16 cellular contexts compared by ENCODE assay signal in genomic region chr14:68047910-68048309, GRCh38.
DNase-seq lines count a peak whose midpoint lies in the region; ATAC-seq lines count a peak whose summit lies in the region.
"Had no signal": no experiment of that assay in that cellular context is flagged by ENCODE, and none has a peak within 500 bp of the region (broad histone marks: within the 10 kb centered on the region; RNA-seq: fewer than 3 reads in every experiment).

No MANE protein-coding gene starts in this region.

- intact Hi-C loops in Right ventricle myocardium inferior (cut with DNase I), result no loop called here

- H3K4me3 ChIP-seq in SJSA1, result no peak overlapping the region
- H3K4me3 ChIP-seq in skeletal muscle cell (ENCODE audit: low read depth, low read length), result no peak overlapping the region
- H3K4me3 ChIP-seq: adrenal gland, BLaER1, colonic mucosa had no signal

- ATAC-seq in Right ventricle myocardium inferior (no peak), HG02610 (IDR thresholded peaks at IDR 0.05; ENCODE audit: unreplicated experiment) (no peak)
- ATAC-seq: activated CD8-positive, alpha-beta T cell treated with anti-CD3 and anti-CD28 coated beads for 36 hours; left lobe of liver had no signal

- H3K27me3 ChIP-seq in SJSA1 (replicated peaks), result no peaks in the 10 kb centered on the region
- H3K27me3 ChIP-seq: adrenal gland, BLaER1, colonic mucosa had no signal

- H3K36me3 ChIP-seq in SJSA1, result no peaks in the 10 kb centered on the region; the same call in 1 of the 2 replicates
- H3K36me3 ChIP-seq: adrenal gland, BLaER1, colonic mucosa had no signal

- DNase-seq in EH (ENCODE audit: low read depth), result peak; percentile 79
- DNase-seq in SJSA1 (ENCODE audit: low read depth in 1 of 2, low spot score in 2 of 2), result peak in 1 of 2 experiments; percentile 50
- DNase-seq in fibroblast of peridontal ligament (ENCODE audit: extremely low read depth), result peak; percentile 73
- DNase-seq in skeletal muscle cell (ENCODE audit: low read depth), result peak; percentile 1
- no peak for DNase-seq in Right ventricle myocardium inferior (ENCODE audit: missing footprints)
- DNase-seq in midbrain (lab: John Stamatoyannopoulos, UW), result no peak
- no peak for DNase-seq in HuH-7.5 (ENCODE audit: low spot score)
- DNase-seq: activated CD8-positive, alpha-beta T cell treated with anti-CD3 and anti-CD28 coated beads for 36 hours; adrenal gland; colonic mucosa; NCI-H1694 treated with DMSO at 0.1 percent for 48 hours; NCI-H446 treated with DMSO at 0.1 percent for 48 hours; posterior cingulate gyrus had no signal

- peak overlapping the region; percentile 62 for H3K27ac ChIP-seq in SJSA1
- H3K27ac ChIP-seq: adrenal gland, BLaER1, colonic mucosa had no signal

- no peaks in the 10 kb centered on the region for H3K9me3 ChIP-seq in SJSA1 (replicated peaks)
- H3K9me3 ChIP-seq: adrenal gland, BLaER1, colonic mucosa had no signal

- H3K4me1 ChIP-seq in SJSA1 (replicated peaks), result peaks cover 25% of the 10 kb centered on the region
- H3K4me1 ChIP-seq: adrenal gland, BLaER1, colonic mucosa had no signal

Comparison
In these comparisons a context has a peak if more than half of its experiments do, and no peak if none do; other contexts are left out.
1. DNase-seq: peak in EH (single experiment), fibroblast of peridontal ligament (single experiment) and skeletal muscle cell (single experiment); none in Right ventricle myocardium inferior (single experiment), midbrain (single experiment) and HuH-7.5 (single experiment).